17 cellular contexts compared by ENCODE assay signal in the genomic region with DNA sequence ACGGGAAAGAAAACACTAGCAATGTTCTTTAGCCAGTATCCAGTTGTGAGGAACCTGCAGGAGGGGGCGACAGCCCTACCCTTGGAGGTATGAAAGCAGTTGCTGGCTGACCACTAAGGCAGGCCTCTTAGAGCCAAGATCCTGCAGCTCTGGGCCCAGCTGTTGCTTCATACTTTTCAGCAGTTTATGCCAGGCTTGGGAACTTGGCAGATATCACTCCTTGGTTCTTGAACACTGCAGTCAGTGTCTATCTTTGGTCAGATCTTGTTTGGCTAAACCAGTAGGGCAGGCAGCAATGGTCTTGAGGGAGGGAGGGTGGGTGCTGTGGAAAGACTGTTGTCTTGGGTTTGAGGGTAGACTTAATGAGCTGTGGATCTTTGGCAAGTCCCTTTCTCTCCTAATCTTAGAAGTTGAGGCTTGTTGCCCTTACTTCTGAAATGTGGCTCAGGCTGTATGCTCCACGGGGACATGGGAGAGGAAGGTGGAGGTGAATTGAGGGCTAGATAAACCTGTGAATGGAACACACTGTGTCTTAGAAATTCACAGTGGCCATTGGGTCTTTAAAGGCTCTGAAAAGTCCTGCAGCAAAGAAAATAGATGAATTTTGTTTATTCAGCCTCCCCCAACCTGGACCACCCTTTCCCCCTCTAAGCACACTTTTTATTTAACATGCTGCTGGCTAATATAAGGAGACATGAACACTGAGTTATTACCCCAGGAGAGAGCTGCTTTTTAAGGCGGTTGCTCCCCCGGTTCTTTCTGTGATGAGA. TPM values are rescaled to one million over a fixed set of nuclear protein-coding genes. Genes with fewer than 3 reads are reported as not detected.
A peak's percentile ranks its signal among the peaks of the same experiment; 100 is the strongest.
DNase-seq lines count a peak whose midpoint lies in the region; ATAC-seq and TF ChIP-seq lines count a peak whose summit lies in the region.
"Had no signal": no experiment of that assay in that cellular context is flagged by ENCODE, and none has a peak within 500 bp of the region (broad histone marks: within the 10 kb centered on the region; RNA-seq: fewer than 3 reads in every experiment).

No MANE protein-coding gene starts in this region.

- no peak overlapping the region for H3K4me3 ChIP-seq in MG63
- H3K4me3 ChIP-seq in fibroblast of the aortic adventitia (ENCODE audit: low read depth, low read length): no peak overlapping the region
- no peak overlapping the region for H3K4me3 ChIP-seq in left lung
- H3K4me3 ChIP-seq: BLaER1 treated with 17β-estradiol and CSF1 and Interleukin-3, amounts not matched to agents 10 nM and 100 nM; dorsolateral prefrontal cortex; esophagus squamous epithelium had no signal

- H3K27me3 ChIP-seq in MG63: no peaks in the 10 kb centered on the region
- no peaks in the 10 kb centered on the region for H3K27me3 ChIP-seq in left lung
- H3K27me3 ChIP-seq: BLaER1 treated with 17β-estradiol and CSF1 and Interleukin-3, amounts not matched to agents 10 nM and 100 nM; dorsolateral prefrontal cortex; esophagus squamous epithelium had no signal

- H3K9me3 ChIP-seq in MG63: no peaks in the 10 kb centered on the region
- H3K9me3 ChIP-seq in left lung: no peaks in the 10 kb centered on the region
- H3K9me3 ChIP-seq: BLaER1 treated with 17β-estradiol and CSF1 and Interleukin-3, amounts not matched to agents 10 nM and 100 nM; esophagus squamous epithelium had no signal

- H3K27ac ChIP-seq in left lung: no peak overlapping the region
- H3K27ac ChIP-seq: BLaER1 treated with 17β-estradiol and CSF1 and Interleukin-3, amounts not matched to agents 10 nM and 100 nM; dorsolateral prefrontal cortex had no signal

- no peak for ATAC-seq in left lung
- ATAC-seq: natural killer cell had no signal

- no peak for TF ChIP-seq CTCF in fibroblast of the aortic adventitia (IDR thresholded peaks at IDR 0.05; ENCODE audit: insufficient read depth, low read length)
- TF ChIP-seq CTCF in left lung (IDR thresholded peaks at IDR 0.05): no peak

- intact Hi-C loops in left lung (cut with DNase I): no loop called here

- H3K4me1 ChIP-seq in left lung: peaks cover 0 to 5% of the 10 kb centered on the region in 2 donors

- DNase-seq in DMS 273 treated with DMSO at 0.1 percent for 48 hours (lab: John Stamatoyannopoulos, UW): peak; percentile 36
- peak; percentile 73 for DNase-seq in MG63
- peak; percentile 59 for DNase-seq in fibroblast of the aortic adventitia (ENCODE audit: low read depth)
- peak; percentile 55 for DNase-seq in renal cortical epithelial cell (ENCODE audit: low read depth)
- no peak for DNase-seq in NCI-H510A (lab: John Stamatoyannopoulos, UW)
- no peak for DNase-seq in left lung
- DNase-seq in HEK293T (ENCODE audit: extremely low spot score): no peak
- no peak for DNase-seq in NOMO-1 treated with DMSO at 0.1 percent for 48 hours (lab: John Stamatoyannopoulos, UW; ENCODE audit: unreplicated experiment)
- DNase-seq: activated effector memory CD4-positive, alpha-beta T cell treated with anti-CD3 and anti-CD28 coated beads, Interleukin-2, amount 50 U/mL, for 16 hours; dorsolateral prefrontal cortex; esophagus squamous epithelium; GOT3; natural killer cell; NCI-H2029; NCI-H69; stimulated activated CD4-positive, alpha-beta T cell treated with anti-CD3 and anti-CD28 coated beads, Interleukin-2, amount 100 ng/mL, for 48 hours had no signal

- POLR2A ChIA-PET in HEK293T (lab: Yijun Ruan, JAX): no interaction called here

- no peaks in the 10 kb centered on the region for H3K36me3 ChIP-seq in MG63
- no peaks in the 10 kb centered on the region for H3K36me3 ChIP-seq in left lung
- H3K36me3 ChIP-seq: esophagus squamous epithelium had no signal

- CTCF ChIA-PET in HEK293T (lab: Yijun Ruan, JAX): no interaction called here

TF ChIP-seq in HEK293T, 16 proteins besides CTCF, POLR2A, EP300 and RAD21:
- TF ChIP-seq ARNT (IDR thresholded peaks at IDR 0.05) (no peak), L3MBTL2 (conservative IDR thresholded peaks at IDR 0.05) (no peak), TARDBP (IDR thresholded peaks at IDR 0.05) (no peak), ELF4 (IDR thresholded peaks at IDR 0.05) (no peak), NFRKB (IDR thresholded peaks at IDR 0.05) (no peak), FOXK2 (IDR thresholded peaks at IDR 0.05) (no peak), SUZ12 (IDR thresholded peaks at IDR 0.05) (no peak)

RNA-seq across cellular contexts. Expression of gene ZNF618, which starts 37.5 kb away (rescaled TPM):
- total RNA-seq in MG63 (2014; rRNA removed; shearing (Covaris generic); ENCODE audit: low replicate concordance): 3.4 and 3.6 TPM in 2 replicates
- total RNA-seq in fibroblast of the aortic adventitia (ENCODE audit: low replicate concordance) (5.8 and 13.6 TPM in 2 replicates), renal cortical epithelial cell (3.5 and 30.6 TPM in 2 replicates), left lung (10 to 100 TPM in 1 of 2 donors, 1 to 10 TPM in 1; 9.9 to 12.0 TPM)

Comparison
In these comparisons a context has a peak if more than half of its experiments do, and no peak if none do; other contexts are left out.
1. DNase-seq: peak in DMS 273 treated with DMSO at 0.1 percent for 48 hours (single experiment), MG63 (single experiment), fibroblast of the aortic adventitia (single experiment) and renal cortical epithelial cell (single experiment); none in NCI-H510A (single experiment), left lung (0 of 2), HEK293T (single experiment) and NOMO-1 treated with DMSO at 0.1 percent for 48 hours (single experiment).